Comparison of ENCODE assay signal across 24 cellular contexts in genomic region chr7:1021366-1021765, GRCh38. TPM values are rescaled to one million over a fixed set of nuclear protein-coding genes. Genes with fewer than 3 reads are reported as not detected.
DNase-seq lines count a peak whose midpoint lies in the region; ATAC-seq and TF ChIP-seq lines count a peak whose summit lies in the region.
"Had no signal": no experiment of that assay in that cellular context is flagged by ENCODE, and none has a peak within 500 bp of the region (broad histone marks: within the 10 kb centered on the region; RNA-seq: fewer than 3 reads in every experiment).

No MANE protein-coding gene starts in this region.

- H3K36me3 Mint-ChIP-seq in IgD-negative memory B cell: peaks cover 7% of the 10 kb centered on the region
- H3K36me3 Mint-ChIP-seq in chondrocyte (ENCODE audit: low read depth): peaks cover 10% of the 10 kb centered on the region

- peaks cover 51% of the 10 kb centered on the region for H3K36me3 ChIP-seq in BLaER1
- no peaks in the 10 kb centered on the region for H3K36me3 ChIP-seq in psoas muscle (ENCODE audit: insufficient read depth in 1 of 2, low read depth in 1 of 2)
- H3K36me3 ChIP-seq: Peyer's patch had no signal

- H4K20me1 ChIP-seq in BLaER1: peaks cover 81% of the 10 kb centered on the region

- CTCF ChIA-PET in RWPE1 (lab: Yijun Ruan, JAX): interaction anchor here (1.0 to 1.8 kb wide), 2 partner anchors 28 to 45 kb away, joined by 3 to 9 read pairs; no protein-coding TSS in a partner anchor

- peaks cover 0 to 2% (median 0%) of the 10 kb centered on the region in 3 donors for H3K9me3 Mint-ChIP-seq in IgD-negative memory B cell
- H3K9me3 Mint-ChIP-seq in chondrocyte (ENCODE audit: low read depth): no peaks in the 10 kb centered on the region

- WGBS in psoas muscle, 3 donors: 51 to 64% (median 55%) methylated on average over 7 of the region's 7 CpGs

- H3K9ac ChIP-seq in BLaER1: no peak overlapping the region

- peak overlapping the region in 1 of 4 donors; percentile 75 for H3K4me3 Mint-ChIP-seq in IgD-negative memory B cell
- H3K4me3 Mint-ChIP-seq in chondrocyte (ENCODE audit: unreplicated experiment): no peak overlapping the region
- H3K4me3 Mint-ChIP-seq: CD8-positive, alpha-beta memory T cell; HFFc6 had no signal

- H3K4me1 ChIP-seq in BLaER1 (peaks cover 88% of the 10 kb centered on the region), psoas muscle (peaks cover 26% of the 10 kb centered on the region)

- H3K9me3 ChIP-seq in BLaER1: peaks cover 20% of the 10 kb centered on the region
- H3K9me3 ChIP-seq in psoas muscle: no peaks in the 10 kb centered on the region
- H3K9me3 ChIP-seq: Peyer's patch had no signal

- POLR2A ChIA-PET in RWPE1 (lab: Yijun Ruan, JAX; ENCODE audit: low non-redundant PET): interaction anchor here (0.5 kb wide), 1 partner anchor 26 kb away, joined by 3 read pairs; no protein-coding TSS in a partner anchor

- H3K4me1 Mint-ChIP-seq in IgD-negative memory B cell (peaks cover 37 to 44% (median 42%) of the 10 kb centered on the region in 3 donors), chondrocyte (ENCODE audit: low read depth) (peaks cover 3% of the 10 kb centered on the region)

- H3K27ac ChIP-seq in BLaER1 (peak overlapping the region; percentile 82; the same call in 1 of the 2 replicates), psoas muscle (no peak overlapping the region), RWPE1 (no peak overlapping the region)
- H3K27ac ChIP-seq: C4-2B, Peyer's patch had no signal

- ATAC-seq in psoas muscle (peak; percentile 34 to 58 (median 50)), HG02840 (IDR thresholded peaks at IDR 0.05; ENCODE audit: low FRiP score, unreplicated experiment) (no peak)

- H3K4me2 ChIP-seq in BLaER1: peak overlapping the region; percentile 91

- H3K27me3 ChIP-seq in BLaER1 (peaks cover 10% of the 10 kb centered on the region; the same call in 1 of the 2 replicates), psoas muscle (ENCODE audit: insufficient read depth in 3 of 3, low read length in 2 of 3) (no peaks in the 10 kb centered on the region)
- H3K27me3 ChIP-seq: Peyer's patch had no signal

- TF ChIP-seq CTCF in chondrocyte (IDR thresholded peaks at IDR 0.05) (no peak), psoas muscle (IDR thresholded peaks at IDR 0.05) (no peak), RWPE1 (conservative IDR thresholded peaks at IDR 0.05; ENCODE audit: low read depth) (no peak)

- H3K4me3 ChIP-seq in BLaER1: no peak overlapping the region; the same call in 1 of the 2 replicates
- no peak overlapping the region for H3K4me3 ChIP-seq in psoas muscle
- H3K4me3 ChIP-seq: Peyer's patch had no signal

- DNase-seq in chondrocyte (ENCODE audit: low spot score) (peak; percentile 66), psoas muscle (peak; percentile 6 to 54), NOMO-1 treated with DMSO at 0.1 percent for 48 hours (lab: John Stamatoyannopoulos, UW; ENCODE audit: unreplicated experiment) (no peak), NCI-H1417 treated with DMSO at 0.1 percent for 48 hours (lab: John Stamatoyannopoulos, UW) (no peak), RWPE1 (ENCODE audit: low spot score) (no peak)
- DNase-seq: Calu3; CD8-positive, alpha-beta memory T cell; DMS153; GDM1; HFFc6; KG1; NCI-H1092 treated with DMSO at 0.1 percent for 48 hours; NCI-H146; NCI-H2029 treated with DMSO at 0.1 percent for 48 hours; NCI-H226; NCI-H510A treated with DMSO at 0.1 percent for 48 hours; NCI-H774; NK-92 treated with Interleukin-12 subunit alpha and Interleukin-12 subunit beta, amount 100 ng/mL, for 24 hours; Peyer's patch had no signal

- H3K27me3 Mint-ChIP-seq in IgD-negative memory B cell: peaks cover 9% of the 10 kb centered on the region
- H3K27me3 Mint-ChIP-seq in chondrocyte (ENCODE audit: low read depth): no peaks in the 10 kb centered on the region

- H3K27ac Mint-ChIP-seq in IgD-negative memory B cell (peak overlapping the region; percentile 73 to 85 (median 73)), chondrocyte (ENCODE audit: unreplicated experiment) (no peak overlapping the region)
- H3K27ac Mint-ChIP-seq: HFFc6 had no signal

- intact Hi-C loops in psoas muscle (cut with DNase I): no loop called here

RNA-seq across cellular contexts. Expression of gene GPR146, which starts 23.0 kb away (rescaled TPM):
- polyA plus RNA-seq in IgD-negative memory B cell (2.6 TPM), psoas muscle (10 to 100 TPM in 1 of 3 donors, 1 to 10 TPM in 2; 9.4 to 14.0 (median 9.9) TPM)
- total RNA-seq in chondrocyte (1.4 to 4.4 TPM (median 3.8 TPM) in 3 replicates), psoas muscle (10 to 100 TPM in 1 of 4 donors, 1 to 10 TPM in 3; 5.0 to 12.1 (median 7.5) TPM)

RNA-seq across cellular contexts. Expression of gene CYP2W1, which starts 38.4 kb away (rescaled TPM):
- polyA plus RNA-seq in IgD-negative memory B cell: not detected
- not detected in 3 replicates for total RNA-seq in chondrocyte
- not detected for total RNA-seq in psoas muscle
- not detected for polyA plus RNA-seq in psoas muscle
- total RNA-seq: CD8-positive, alpha-beta memory T cell; SK-MEL-5 had no signal
- polyA plus RNA-seq: CD8-positive, alpha-beta memory T cell had no signal

RNA-seq across cellular contexts. Expression of gene COX19, which starts 46.0 kb away (rescaled TPM):
- polyA plus RNA-seq in IgD-negative memory B cell: 26.7 TPM
- 9.2 to 9.6 TPM (median 9.5 TPM) in 3 replicates for total RNA-seq in chondrocyte
- 1 to 10 TPM; 4.5 to 7.9 (median 6.9) TPM for total RNA-seq in psoas muscle
- polyA plus RNA-seq in psoas muscle: 10 to 100 TPM in 2 of 3 donors, 1 to 10 TPM in 1; 5.6 to 12.2 (median 11.3) TPM

Comparison
In these comparisons a context has a peak if more than half of its experiments do, and no peak if none do; other contexts are left out.
1. DNase-seq: peak in chondrocyte (single experiment) and psoas muscle (2 of 2); none in NOMO-1 treated with DMSO at 0.1 percent for 48 hours (single experiment), NCI-H1417 treated with DMSO at 0.1 percent for 48 hours (single experiment) and RWPE1 (single experiment).